ENCODE assay signal across 12 cellular contexts in genomic region chrX:70554523-70554922, GRCh38.
"Had no signal": no experiment of that assay in that cellular context is flagged by ENCODE, and none has a peak within 500 bp of the region (broad histone marks: within the 10 kb centered on the region; RNA-seq: fewer than 3 reads in every experiment).

No MANE protein-coding gene starts in this region.

- H3K4me3 Mint-ChIP-seq: activated naive CD4-positive, alpha-beta T cell treated with anti-CD3 and anti-CD28 coated beads, Interleukin-2, amount 10 ng/mL, durations not matched to agents 7 days and 5 days; naive B cell; stimulated activated memory B cell treated with anti-CD40 and anti-IgM and Interleukin-4, amounts not matched to agents 10 μg/mL and 1 μg/mL and 100 μg/mL, for 72 hours; T-helper 2 cell treated with Interferon-gamma antibody and Interleukin-4, amounts not matched to agents 5 μg/mL and 100 μg/mL, for 36 hours had no signal

- H3K27ac ChIP-seq: gastroesophageal sphincter, neutrophil, tibial nerve, uterus had no signal

- H3K36me3 Mint-ChIP-seq: activated naive CD4-positive, alpha-beta T cell treated with anti-CD3 and anti-CD28 coated beads, Interleukin-2, amount 10 ng/mL, durations not matched to agents 7 days and 5 days; naive B cell; stimulated activated memory B cell treated with anti-CD40 and anti-IgM and Interleukin-4, amounts not matched to agents 10 μg/mL and 1 μg/mL and 100 μg/mL, for 72 hours had no signal

- H3K27me3 Mint-ChIP-seq: naive B cell had no signal

- H3K4me3 ChIP-seq: gastroesophageal sphincter, left lung, tibial nerve, uterus had no signal

- H3K4me1 Mint-ChIP-seq: naive B cell; stimulated activated memory B cell treated with anti-CD40 and anti-IgM and Interleukin-4, amounts not matched to agents 10 μg/mL and 1 μg/mL and 100 μg/mL, for 72 hours had no signal

- H3K9me3 Mint-ChIP-seq: activated naive CD4-positive, alpha-beta T cell treated with anti-CD3 and anti-CD28 coated beads, Interleukin-2, amount 10 ng/mL, durations not matched to agents 7 days and 5 days had no signal

- ATAC-seq: gastroesophageal sphincter; stimulated activated memory B cell treated with anti-CD40 and anti-IgM and Interleukin-4, amounts not matched to agents 10 μg/mL and 1 μg/mL and 100 μg/mL, for 72 hours had no signal

- H3K27ac Mint-ChIP-seq: activated naive CD4-positive, alpha-beta T cell treated with anti-CD3 and anti-CD28 coated beads, Interleukin-2, amount 10 ng/mL, durations not matched to agents 7 days and 5 days; naive B cell; stimulated activated memory B cell treated with anti-CD40 and anti-IgM and Interleukin-4, amounts not matched to agents 10 μg/mL and 1 μg/mL and 100 μg/mL, for 72 hours; T-helper 2 cell treated with Interferon-gamma antibody and Interleukin-4, amounts not matched to agents 5 μg/mL and 100 μg/mL, for 36 hours had no signal

- DNase-seq: activated CD4-positive, alpha-beta T cell treated with anti-CD3 and anti-CD28 coated beads, Interleukin-2, amount 50 U/mL, for 1 hour; activated naive CD4-positive, alpha-beta T cell treated with anti-CD3 and anti-CD28 coated beads, Interleukin-2, amount 10 ng/mL, durations not matched to agents 7 days and 5 days; activated T-cell treated with anti-CD3 and anti-CD28 coated beads for 4 hours; left lung; naive B cell; retina; uterus had no signal
